Comparison of ENCODE assay signal across 9 cellular contexts in the genomic region with DNA sequence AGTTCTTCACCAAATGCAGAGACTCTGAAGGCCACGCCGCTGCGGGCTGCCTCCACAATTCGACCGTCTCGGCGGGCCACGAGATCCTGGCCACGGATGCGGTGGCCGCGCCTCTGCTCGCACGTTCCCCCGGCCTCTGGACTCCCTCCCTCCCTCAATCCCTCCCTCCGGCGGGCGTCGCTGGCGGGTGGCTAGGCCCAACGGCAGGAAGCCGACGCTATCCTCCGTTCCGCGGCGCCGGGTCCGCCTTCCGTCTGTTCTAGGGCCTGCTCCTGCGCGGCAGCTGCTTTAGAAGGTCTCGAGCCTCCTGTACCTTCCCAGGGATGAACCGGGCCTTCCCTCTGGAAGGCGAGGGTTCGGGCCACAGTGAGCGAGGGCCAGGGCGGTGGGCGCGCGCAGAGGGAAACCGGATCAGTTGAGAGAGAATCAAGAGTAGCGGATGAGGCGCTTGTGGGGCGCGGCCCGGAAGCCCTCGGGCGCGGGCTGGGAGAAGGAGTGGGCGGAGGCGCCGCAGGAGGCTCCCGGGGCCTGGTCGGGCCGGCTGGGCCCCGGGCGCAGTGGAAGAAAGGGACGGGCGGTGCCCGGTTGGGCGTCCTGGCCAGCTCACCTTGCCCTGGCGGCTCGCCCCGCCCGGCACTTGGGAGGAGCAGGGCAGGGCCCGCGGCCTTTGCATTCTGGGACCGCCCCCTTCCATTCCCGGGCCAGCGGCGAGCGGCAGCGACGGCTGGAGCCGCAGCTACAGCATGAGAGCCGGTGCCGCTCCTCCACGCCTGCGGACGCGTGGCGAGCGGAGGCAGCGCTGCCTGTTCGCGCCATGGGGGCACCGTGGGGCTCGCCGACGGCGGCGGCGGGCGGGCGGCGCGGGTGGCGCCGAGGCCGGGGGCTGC. TPM values are rescaled to one million over a fixed set of nuclear protein-coding genes. Genes with fewer than 3 reads are reported as not detected.
DNase-seq lines count a peak whose midpoint lies in the region; ATAC-seq, FAIRE-seq and TF ChIP-seq lines count a peak whose summit lies in the region.
"Had no signal": no experiment of that assay in that cellular context is flagged by ENCODE, and none has a peak within 500 bp of the region (broad histone marks: within the 10 kb centered on the region; RNA-seq: fewer than 3 reads in every experiment).

A gene with protein sequence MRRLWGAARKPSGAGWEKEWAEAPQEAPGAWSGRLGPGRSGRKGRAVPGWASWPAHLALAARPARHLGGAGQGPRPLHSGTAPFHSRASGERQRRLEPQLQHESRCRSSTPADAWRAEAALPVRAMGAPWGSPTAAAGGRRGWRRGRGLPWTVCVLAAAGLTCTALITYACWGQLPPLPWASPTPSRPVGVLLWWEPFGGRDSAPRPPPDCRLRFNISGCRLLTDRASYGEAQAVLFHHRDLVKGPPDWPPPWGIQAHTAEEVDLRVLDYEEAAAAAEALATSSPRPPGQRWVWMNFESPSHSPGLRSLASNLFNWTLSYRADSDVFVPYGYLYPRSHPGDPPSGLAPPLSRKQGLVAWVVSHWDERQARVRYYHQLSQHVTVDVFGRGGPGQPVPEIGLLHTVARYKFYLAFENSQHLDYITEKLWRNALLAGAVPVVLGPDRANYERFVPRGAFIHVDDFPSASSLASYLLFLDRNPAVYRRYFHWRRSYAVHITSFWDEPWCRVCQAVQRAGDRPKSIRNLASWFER (plus strand): TSS at position 227 of the 887 bp plus-strand sequence. CDS start 213 bp downstream, at position 440.

- 60% methylated on average over 63 of the region's 101 CpGs for WGBS in HepG2 (ENCODE audit: low lambda C conversion rate)

- H2AFZ ChIP-seq in HepG2 (ENCODE audit: low read length): no peak within 1 kb of the TSS

- H3K79me2 ChIP-seq in HepG2 (ENCODE audit: insufficient read depth, low read length): no peaks in the 10 kb centered on the region

- H3K4me1 Mint-ChIP-seq in activated CD4-positive, alpha-beta T cell treated with anti-CD3 and anti-CD28 coated beads, Interleukin-2, amount 10 ng/mL, durations not matched to agents 7 days and 5 days: peaks cover 39% of the 10 kb centered on the region

- ATAC-seq in GM18868 (IDR thresholded peaks at IDR 0.05; ENCODE audit: unreplicated experiment): peak; percentile 80
- peak; percentile 67 for ATAC-seq in HG03103 (IDR thresholded peaks at IDR 0.05; ENCODE audit: low read depth, unreplicated experiment)
- ATAC-seq in HepG2: peak; percentile 96

- H3K4me3 ChIP-seq in coronary artery: peak within 1 kb of the TSS; percentile 92
- peak within 1 kb of the TSS; percentile 38 to 65 (median 63); a peak in 5 of 6 replicates for H3K4me3 ChIP-seq in HepG2 (replicated peaks in 1 of 3; ENCODE audit: insufficient read depth in 1 of 3, low read depth in 2 of 3, low read length in 3 of 3)

- POLR2A ChIA-PET in activated CD4-positive, alpha-beta T cell treated with anti-CD3 and anti-CD28 coated beads, Interleukin-2, amount 10 ng/mL, durations not matched to agents 7 days and 5 days (lab: Charles Lee): interaction anchor here (0.5 kb wide), 1 partner anchor 9 kb away, joined by 4 read pairs; no protein-coding TSS in a partner anchor
- POLR2A ChIA-PET in HepG2 (lab: Yijun Ruan, JAX): interaction anchor here (0.6 kb wide), 1 partner anchor 962 kb away, joined by 3 read pairs; no protein-coding TSS in a partner anchor

- in situ Hi-C loops in HepG2 (cut with HindIII; ENCODE audit: extremely low pct_ligation_motif_present, low pct_unique_long_range_greater_than_20kb): no loop called here

- DNase-seq in AG09319 (ENCODE audit: extremely low read depth, low read depth) (peak; percentile 43), NCI-H446 (lab: John Stamatoyannopoulos, UW) (peak; percentile 57 to 87), coronary artery (ENCODE audit: low spot score) (peak; percentile 91), HepG2 (ENCODE audit: low spot score) (peak; percentile 24)
- DNase-seq in activated CD4-positive, alpha-beta T cell treated with anti-CD3 and anti-CD28 coated beads, Interleukin-2, amount 10 ng/mL, durations not matched to agents 7 days and 5 days: peak; percentile 79
- DNase-seq in stimulated activated CD4-positive, alpha-beta T cell treated with anti-CD3 and anti-CD28 coated beads, Interleukin-4, amount 100 ng/mL, for 24 hours: peak; percentile 73

- TF ChIP-seq CTCF in AG09319 (IDR thresholded peaks at IDR 0.05; ENCODE audit: low read depth, low read length) (no peak), coronary artery (IDR thresholded peaks at IDR 0.05) (no peak), HepG2 (CRISPR knock-in tag; IDR thresholded peaks at IDR 0.05) (peak; percentile 28; the same call in 1 of the 2 replicates)

- H3K9me3 Mint-ChIP-seq in activated CD4-positive, alpha-beta T cell treated with anti-CD3 and anti-CD28 coated beads, Interleukin-2, amount 10 ng/mL, durations not matched to agents 7 days and 5 days: no peaks in the 10 kb centered on the region

- peak within 1 kb of the TSS; percentile 66 for H3K9ac ChIP-seq in HepG2 (ENCODE audit: insufficient read depth, low read depth, low read length)

- CTCF ChIA-PET in activated CD4-positive, alpha-beta T cell treated with anti-CD3 and anti-CD28 coated beads, Interleukin-2, amount 10 ng/mL, durations not matched to agents 7 days and 5 days (lab: Charles Lee): no interaction called here
- CTCF ChIA-PET in HepG2 (lab: Yijun Ruan, JAX; ENCODE audit: low intra/inter-chr PET ratio, low total read pairs): no interaction called here

- BruUV-seq in HepG2 (replicated peaks; lab: Mats Ljungman, UMichigan): no TSS peak

- TF ChIP-seq EP300 in HepG2 (IDR thresholded peaks at IDR 0.05; ENCODE audit: low read depth in 2 of 2, low read length in 2 of 2) (no peak), HepG2 (CRISPR knock-in tag; IDR thresholded peaks at IDR 0.05; ENCODE audit: borderline replicate concordance) (no peak)

- H3K4me2 ChIP-seq in HepG2 (ENCODE audit: low read depth, low read length): peak within 1 kb of the TSS; percentile 49

- no peak for FAIRE-seq in HepG2 (lab: Jason Lieb, UNC)
- FAIRE-seq: TTC549 had no signal

- no peaks in the 10 kb centered on the region for H3K36me3 ChIP-seq in HepG2 (replicated peaks in 1 of 2; ENCODE audit: control insufficient read depth in 1 of 2, insufficient read depth in 2 of 2, low read length in 2 of 2)

- intact Hi-C loops in HepG2 (cut with micrococcal nuclease; ENCODE audit: unreplicated experiment): no loop called here

- H4K20me1 ChIP-seq in HepG2 (ENCODE audit: insufficient read depth, low read length): no peaks in the 10 kb centered on the region

- no peak for TF ChIP-seq POLR2A in HepG2 (IDR thresholded peaks at IDR 0.05; ENCODE audit: insufficient read depth in 1 of 2, low read depth in 2 of 2, low read length in 2 of 2)

- peak within 1 kb of the TSS; percentile 100 for H3K27ac Mint-ChIP-seq in activated CD4-positive, alpha-beta T cell treated with anti-CD3 and anti-CD28 coated beads, Interleukin-2, amount 10 ng/mL, durations not matched to agents 7 days and 5 days

- no peaks in the 10 kb centered on the region for H3K9me3 ChIP-seq in HepG2 (ENCODE audit: low read length)

- H3K36me3 Mint-ChIP-seq in activated CD4-positive, alpha-beta T cell treated with anti-CD3 and anti-CD28 coated beads, Interleukin-2, amount 10 ng/mL, durations not matched to agents 7 days and 5 days (ENCODE audit: low read depth): peaks cover 14% of the 10 kb centered on the region

- no peaks in the 10 kb centered on the region for H3K27me3 Mint-ChIP-seq in activated CD4-positive, alpha-beta T cell treated with anti-CD3 and anti-CD28 coated beads, Interleukin-2, amount 10 ng/mL, durations not matched to agents 7 days and 5 days

- H3K4me1 ChIP-seq in HepG2 (ENCODE audit: insufficient read depth, low read length): peaks cover 5% of the 10 kb centered on the region; the same call in 1 of the 2 replicates

- H3K27ac ChIP-seq in coronary artery (peak within 1 kb of the TSS; percentile 98 to 99), HepG2 (ENCODE audit: extremely low read length, insufficient read depth, low read length) (no peak within 1 kb of the TSS)

- no peak for TF ChIP-seq RAD21 in HepG2 (CRISPR knock-in tag; IDR thresholded peaks at IDR 0.05)

- peak within 1 kb of the TSS; percentile 98 for H3K4me3 Mint-ChIP-seq in activated CD4-positive, alpha-beta T cell treated with anti-CD3 and anti-CD28 coated beads, Interleukin-2, amount 10 ng/mL, durations not matched to agents 7 days and 5 days

- peaks cover 0 to 3% of the 10 kb centered on the region in 2 experiments; a peak in 2 of 5 replicates for H3K27me3 ChIP-seq in HepG2 (ENCODE audit: control insufficient read depth in 1 of 2, insufficient read depth in 2 of 2, low read length in 2 of 2)

TF ChIP-seq in HepG2, 621 proteins besides CTCF, POLR2A, EP300 and RAD21 (continues in another document):
- no peak for TF ChIP-seq MXD3 (CRISPR knock-in tag; IDR thresholded peaks at IDR 0.05)

RNA-seq across cellular contexts. Expression of the gene that starts here (rescaled TPM):
- total RNA-seq in activated CD4-positive, alpha-beta T cell treated with anti-CD3 and anti-CD28 coated beads, Interleukin-2, amount 10 ng/mL, durations not matched to agents 7 days and 5 days: 1 to 10 TPM; 7.1 to 7.8 TPM
- 0.35 and 0.60 TPM in 2 replicates for total RNA-seq in HepG2 (2016; rRNA removed; fragmentation: Illumina TruSeq; extraction: Trizol)
- 0.09 TPM in 1 of 2 replicates, not detected in the other for total RNA-seq in HepG2 (2016; cell fraction: cytosol; rRNA removed; fragmentation: Illumina TruSeq; extraction: Trizol; ENCODE audit: low read depth)
- 0.40 and 0.58 TPM in 2 replicates for total RNA-seq in HepG2 (2016; cell fraction: insoluble cytoplasmic fraction; rRNA removed; fragmentation: Illumina TruSeq; extraction: Trizol)
- 0.24 and 0.28 TPM in 2 replicates for total RNA-seq in HepG2 (2016; cell fraction: membrane; rRNA removed; fragmentation: Illumina TruSeq; extraction: Trizol)
- 0.50 and 0.62 TPM in 2 replicates for total RNA-seq in HepG2 (2016; cell fraction: nucleus; rRNA removed; fragmentation: Illumina TruSeq; extraction: Trizol)
- polyA plus RNA-seq in HepG2 (2011; rRNA removed): 0.22 and 0.28 TPM in 2 replicates
- 0.19 TPM in 2 replicates for polyA plus RNA-seq in HepG2 (2011; cell fraction: cytosol; rRNA removed)
- 0.23 and 0.29 TPM in 2 replicates for polyA plus RNA-seq in HepG2 (2011; cell fraction: nucleus; rRNA removed)
- 0.12 and 0.15 TPM in 2 replicates for polyA plus RNA-seq in HepG2 (2012)
- 0.03 and 0.05 TPM in 2 replicates for polyA plus RNA-seq in HepG2 (2016; cell fraction: cytosol; fragmentation: Illumina TruSeq; extraction: Trizol; ENCODE audit: low read depth)
- 0.38 TPM in 2 replicates for polyA plus RNA-seq in HepG2 (2016; cell fraction: insoluble cytoplasmic fraction; fragmentation: Illumina TruSeq; extraction: Trizol; ENCODE audit: low read depth)
- 0.09 and 0.16 TPM in 2 replicates for polyA plus RNA-seq in HepG2 (2016; cell fraction: membrane; fragmentation: Illumina TruSeq; extraction: Trizol; ENCODE audit: low read depth)
- 0.89 and 0.92 TPM in 2 replicates for polyA plus RNA-seq in HepG2 (2016; cell fraction: nucleus; fragmentation: Illumina TruSeq; extraction: Trizol; ENCODE audit: insufficient read depth, low read depth)
- polyA minus RNA-seq in HepG2 (2011; rRNA and poly(A)+ RNA removed; ENCODE audit: low replicate concordance): 0.47 and 0.48 TPM in 2 replicates
- 0.30 and 0.35 TPM in 2 replicates for polyA minus RNA-seq in HepG2 (2011; cell fraction: cytosol; rRNA and poly(A)+ RNA removed)
- polyA minus RNA-seq in HepG2 (2011; cell fraction: nucleus; rRNA and poly(A)+ RNA removed): 0.50 and 0.77 TPM in 2 replicates

Comparison
In these comparisons a context has a peak if more than half of its experiments do, and no peak if none do; other contexts are left out.
1. Peak in DNase-seq, ATAC-seq, H3K4me3 ChIP-seq, H3K9ac ChIP-seq and H3K4me2 ChIP-seq in HepG2; RNA of the gene not detected or under 1 TPM.
2. DNase-seq: peak in every context shown above with its lines; median percentile 91 in coronary artery; 79 in activated CD4-positive, alpha-beta T cell treated with anti-CD3 and anti-CD28 coated beads, Interleukin-2, amount 10 ng/mL, durations not matched to agents 7 days and 5 days; 73 in stimulated activated CD4-positive, alpha-beta T cell treated with anti-CD3 and anti-CD28 coated beads, Interleukin-4, amount 100 ng/mL, for 24 hours; 72 in NCI-H446; 43 in AG09319; 24 in HepG2.